8 cellular contexts compared by ENCODE assay signal in the genomic region with DNA sequence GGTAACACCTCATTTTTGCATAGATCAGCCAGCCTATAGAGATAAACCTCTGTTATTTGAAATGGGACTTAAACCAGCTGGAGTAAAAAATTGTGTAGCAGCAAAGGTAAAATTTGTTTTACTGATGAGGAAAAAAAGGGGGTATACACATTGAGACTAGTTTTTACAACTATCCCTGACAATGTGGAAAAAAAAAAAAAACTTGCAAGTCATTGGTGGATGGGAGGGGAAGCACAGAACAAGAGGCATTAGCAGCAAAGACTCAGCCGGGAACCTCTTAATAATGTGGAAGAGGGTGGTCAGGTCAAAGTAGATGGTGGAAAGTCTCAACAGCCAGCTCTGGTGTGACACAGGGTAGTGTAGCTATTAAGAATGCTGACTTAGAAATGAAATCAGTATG.
"Had no signal": no experiment of that assay in that cellular context is flagged by ENCODE, and none has a peak within 500 bp of the region (broad histone marks: within the 10 kb centered on the region; RNA-seq: fewer than 3 reads in every experiment).

No MANE protein-coding gene starts in this region.

- H3K27me3 Mint-ChIP-seq: IgD-negative memory B cell had no signal

- DNase-seq: GM23248, GOT3, H7, HCEC 1CT, KG1 had no signal

- H3K9ac ChIP-seq: GM23248 had no signal

- ATAC-seq: HepG2 had no signal

- H3K9me3 Mint-ChIP-seq: IgD-negative memory B cell had no signal

- H3K27ac ChIP-seq: GM23248, HL-60 had no signal

- H2AFZ ChIP-seq: GM23248 had no signal

- H3K4me3 Mint-ChIP-seq: IgD-negative memory B cell had no signal
